Comparison of ENCODE assay signal across 1 cellular context in genomic region chr9:136364369-136364748, GRCh38.
TF ChIP-seq lines count a peak whose summit lies in the region.

No MANE protein-coding gene starts in this region.

TF ChIP-seq in HCT116, 20 proteins besides CTCF, POLR2A, EP300 and RAD21 (continued from another document):
- no peak for TF ChIP-seq SIN3A (IDR thresholded peaks at IDR 0.05; ENCODE audit: low read depth)
- TF ChIP-seq ELF1 (IDR thresholded peaks at IDR 0.05; ENCODE audit: borderline replicate concordance, low read depth) = no peak
- TF ChIP-seq CEBPB (IDR thresholded peaks at IDR 0.05; ENCODE audit: low read depth) = no peak
TF ChIP-seq in HCT116: peak in this region for 0.
